8 cellular contexts compared by ENCODE assay signal in the genomic region with DNA sequence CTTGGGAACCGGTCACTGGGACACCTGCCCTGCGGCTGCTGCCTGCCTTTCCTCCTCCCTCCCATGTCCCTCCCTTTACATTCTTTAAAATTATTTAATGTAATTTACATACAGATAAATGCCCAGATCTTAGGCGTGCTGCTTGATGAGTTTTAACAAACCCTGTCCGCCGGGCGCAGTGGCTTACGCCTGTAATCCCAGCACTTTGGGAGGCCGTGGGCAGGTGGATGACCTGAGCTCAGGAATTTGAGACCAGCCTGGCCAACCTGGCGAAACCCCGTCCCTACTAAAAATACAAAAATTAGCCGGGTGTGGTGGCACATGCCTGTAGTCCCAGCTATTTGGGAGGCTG. TPM values are rescaled to one million over a fixed set of nuclear protein-coding genes. Genes with fewer than 3 reads are reported as not detected.
A peak's percentile ranks its signal among the peaks of the same experiment; 100 is the strongest.
DNase-seq lines count a peak whose midpoint lies in the region; ATAC-seq and TF ChIP-seq lines count a peak whose summit lies in the region.
"Not testable (repeated sequence)": the region's sequence is repeated elsewhere in the genome, so short reads cannot be mapped to it uniquely, and the experiment has no call there.

No MANE protein-coding gene starts in this region.

- not testable (repeated sequence) for H3K9me3 ChIP-seq in BLaER1 treated with 17β-estradiol and CSF1 and Interleukin-3, amounts not matched to agents 10 nM and 100 nM (replicated peaks in 1 of 11); HUES64 (ENCODE audit: insufficient read depth, low read depth, low read length); right lobe of liver; ovary; thoracic aorta

- H3K9me3 Mint-ChIP-seq in T-helper 1 cell treated with Interleukin-12 subunit alpha and Interleukin-12 subunit beta and Interleukin-4 antibody, amounts not matched to agents 30 μg/mL and 1 μg/mL, for 36 hours; activated naive CD8-positive, alpha-beta T cell treated with anti-CD3 and anti-CD28 coated beads, Interleukin-2, amount 10 ng/mL, durations not matched to agents 7 days and 5 days; endothelial cell (ENCODE audit: unreplicated experiment): not testable (repeated sequence)

- TF ChIP-seq CTCF in endothelial cell (IDR thresholded peaks at IDR 0.05; ENCODE audit: unreplicated experiment), result peak; percentile 44
- not testable (repeated sequence) for TF ChIP-seq CTCF in right lobe of liver (IDR thresholded peaks at IDR 0.05); ovary (IDR thresholded peaks at IDR 0.05); thoracic aorta (IDR thresholded peaks at IDR 0.05)

- peak overlapping the region; percentile 85 to 99 (median 92); a peak in 16 of 20 replicates for H3K4me3 ChIP-seq in BLaER1 treated with 17β-estradiol and CSF1 and Interleukin-3, amounts not matched to agents 10 nM and 100 nM
- H3K4me3 ChIP-seq in HUES64 (ENCODE audit: low read length) (peak overlapping the region; percentile 80; the same call in 1 of the 2 replicates), right lobe of liver (peak overlapping the region in 2 of 3 donors; percentile 85 to 98), ovary (peak overlapping the region; percentile 82), thoracic aorta (peak overlapping the region; percentile 92)

- H3K4me1 Mint-ChIP-seq in T-helper 1 cell treated with Interleukin-12 subunit alpha and Interleukin-12 subunit beta and Interleukin-4 antibody, amounts not matched to agents 30 μg/mL and 1 μg/mL, for 36 hours (ENCODE audit: low read depth), result peaks cover 32% of the 10 kb centered on the region
- peaks cover 23% of the 10 kb centered on the region for H3K4me1 Mint-ChIP-seq in activated naive CD8-positive, alpha-beta T cell treated with anti-CD3 and anti-CD28 coated beads, Interleukin-2, amount 10 ng/mL, durations not matched to agents 7 days and 5 days
- not testable (repeated sequence) for H3K4me1 Mint-ChIP-seq in endothelial cell (ENCODE audit: unreplicated experiment)

- H3K27me3 Mint-ChIP-seq in T-helper 1 cell treated with Interleukin-12 subunit alpha and Interleukin-12 subunit beta and Interleukin-4 antibody, amounts not matched to agents 30 μg/mL and 1 μg/mL, for 36 hours (ENCODE audit: low read depth); activated naive CD8-positive, alpha-beta T cell treated with anti-CD3 and anti-CD28 coated beads, Interleukin-2, amount 10 ng/mL, durations not matched to agents 7 days and 5 days; endothelial cell (ENCODE audit: unreplicated experiment): not testable (repeated sequence)

- peak overlapping the region in 8 of 11 experiments; percentile 5 to 92 (median 85); a peak in 8 of 22 replicates for H3K4me2 ChIP-seq in BLaER1 treated with 17β-estradiol and CSF1 and Interleukin-3, amounts not matched to agents 10 nM and 100 nM

- not testable (repeated sequence) for ATAC-seq in activated naive CD8-positive, alpha-beta T cell treated with anti-CD3 and anti-CD28 coated beads, Interleukin-2, amount 10 ng/mL, durations not matched to agents 7 days and 5 days (ENCODE audit: low read depth); right lobe of liver; thoracic aorta (ENCODE audit: insufficient number of reproducible peaks, low FRiP score, low read depth)

- not testable (repeated sequence) for DNase-seq in activated naive CD8-positive, alpha-beta T cell treated with anti-CD3 and anti-CD28 coated beads, Interleukin-2, amount 10 ng/mL, durations not matched to agents 7 days and 5 days; endothelial cell (ENCODE audit: low spot score); right lobe of liver; ovary; thoracic aorta (ENCODE audit: low spot score)

- H3K36me3 ChIP-seq in BLaER1 treated with 17β-estradiol and CSF1 and Interleukin-3, amounts not matched to agents 10 nM and 100 nM, result peaks cover 32 to 39% (median 36%) of the 10 kb centered on the region in 11 experiments
- H3K36me3 ChIP-seq in HUES64 (ENCODE audit: insufficient read depth, low read length) (peaks cover 33% of the 10 kb centered on the region), right lobe of liver (peaks cover 0 to 17% (median 3%) of the 10 kb centered on the region in 4 donors)
- not testable (repeated sequence) for H3K36me3 ChIP-seq in ovary, thoracic aorta

- not testable (repeated sequence) for H3K27me3 ChIP-seq in BLaER1 treated with 17β-estradiol and CSF1 and Interleukin-3, amounts not matched to agents 10 nM and 100 nM; HUES64 (ENCODE audit: insufficient read depth, low read length); right lobe of liver; ovary; thoracic aorta (replicated peaks; ENCODE audit: insufficient read depth)

- not testable (repeated sequence) for H3K27ac ChIP-seq in BLaER1 treated with 17β-estradiol and CSF1 and Interleukin-3, amounts not matched to agents 10 nM and 100 nM; HUES64 (ENCODE audit: low read depth, low read length); right lobe of liver; ovary; thoracic aorta

- peaks cover 9 to 23% (median 15%) of the 10 kb centered on the region in 10 experiments for H3K4me1 ChIP-seq in BLaER1 treated with 17β-estradiol and CSF1 and Interleukin-3, amounts not matched to agents 10 nM and 100 nM
- H3K4me1 ChIP-seq in HUES64 (ENCODE audit: insufficient read depth, low read length), result peaks cover 12% of the 10 kb centered on the region
- H3K4me1 ChIP-seq in right lobe of liver; ovary (ENCODE audit: insufficient read depth); thoracic aorta (ENCODE audit: control insufficient read depth in 1 of 2, low read depth in 2 of 2): not testable (repeated sequence)

- intact Hi-C loops in right lobe of liver (cut with DNase I), result not testable (repeated sequence)
- intact Hi-C loops in ovary (cut with DNase I), result loop anchor here in 2 of 4 donors (5.0 to 10.0 kb wide), 3 partner anchors 313 to 390 kb away; partner anchors contain the start of gene MXD1 (in 1 of the 2)

- H4K20me1 ChIP-seq in BLaER1 treated with 17β-estradiol and CSF1 and Interleukin-3, amounts not matched to agents 10 nM and 100 nM, result peaks cover 0 to 10% (median 5%) of the 10 kb centered on the region in 11 experiments; a peak in 5 of 22 replicates

- peak overlapping the region; percentile 90 for H3K4me3 Mint-ChIP-seq in T-helper 1 cell treated with Interleukin-12 subunit alpha and Interleukin-12 subunit beta and Interleukin-4 antibody, amounts not matched to agents 30 μg/mL and 1 μg/mL, for 36 hours
- peak overlapping the region; percentile 87 for H3K4me3 Mint-ChIP-seq in activated naive CD8-positive, alpha-beta T cell treated with anti-CD3 and anti-CD28 coated beads, Interleukin-2, amount 10 ng/mL, durations not matched to agents 7 days and 5 days
- not testable (repeated sequence) for H3K4me3 Mint-ChIP-seq in endothelial cell (ENCODE audit: unreplicated experiment)

- H3K9ac ChIP-seq in BLaER1 treated with 17β-estradiol and CSF1 and Interleukin-3, amounts not matched to agents 10 nM and 100 nM, result peak overlapping the region in 6 of 11 experiments; percentile 89 to 96 (median 94); a peak in 9 of 22 replicates
- H3K9ac ChIP-seq in HUES64 (ENCODE audit: low read depth, low read length), result not testable (repeated sequence)

- not testable (repeated sequence) for TF ChIP-seq POLR2A in right lobe of liver (IDR thresholded peaks at IDR 0.05); ovary (IDR thresholded peaks at IDR 0.05)

- peaks cover 23% of the 10 kb centered on the region for H3K36me3 Mint-ChIP-seq in T-helper 1 cell treated with Interleukin-12 subunit alpha and Interleukin-12 subunit beta and Interleukin-4 antibody, amounts not matched to agents 30 μg/mL and 1 μg/mL, for 36 hours (ENCODE audit: low read depth)
- peaks cover 15% of the 10 kb centered on the region for H3K36me3 Mint-ChIP-seq in activated naive CD8-positive, alpha-beta T cell treated with anti-CD3 and anti-CD28 coated beads, Interleukin-2, amount 10 ng/mL, durations not matched to agents 7 days and 5 days
- H3K36me3 Mint-ChIP-seq in endothelial cell (ENCODE audit: low read depth, unreplicated experiment), result not testable (repeated sequence)

- TF ChIP-seq EP300 in ovary (IDR thresholded peaks at IDR 0.05), result not testable (repeated sequence)

- POLR2A ChIA-PET in activated naive CD8-positive, alpha-beta T cell treated with anti-CD3 and anti-CD28 coated beads, Interleukin-2, amount 10 ng/mL, durations not matched to agents 7 days and 5 days (lab: Charles Lee), result interaction anchor here (0.7 to 3.1 kb wide), 4 partner anchors 9 to 390 kb away, joined by 3 to 14 read pairs (median 8); partner anchors contain the start of genes PCYOX1 and SNRPG

- H3K27ac Mint-ChIP-seq in T-helper 1 cell treated with Interleukin-12 subunit alpha and Interleukin-12 subunit beta and Interleukin-4 antibody, amounts not matched to agents 30 μg/mL and 1 μg/mL, for 36 hours, result peak overlapping the region; percentile 55
- H3K27ac Mint-ChIP-seq in activated naive CD8-positive, alpha-beta T cell treated with anti-CD3 and anti-CD28 coated beads, Interleukin-2, amount 10 ng/mL, durations not matched to agents 7 days and 5 days, result peak overlapping the region; percentile 81
- H3K27ac Mint-ChIP-seq in endothelial cell (ENCODE audit: unreplicated experiment), result not testable (repeated sequence)

- WGBS in HUES64, result 67% methylated on average over 11 of the region's 11 CpGs
- 21% methylated on average over 10 of the region's 11 CpGs for WGBS in right lobe of liver (ENCODE audit: insufficient coverage, low coverage, low lambda C conversion rate, missing lambda C conversion rate)
- WGBS in ovary, 3 donors, result 32 to 36% (median 36%) methylated on average over 11 of the region's 11 CpGs

RNA-seq across cellular contexts. Expression of gene FAM136A, which starts 0.3 kb away (rescaled TPM):
- 91.7 TPM for polyA plus RNA-seq in HUES64 (2013, experiment 1 of 2)
- 78.6 TPM for polyA plus RNA-seq in HUES64 (2013, experiment 2 of 2)
- total RNA-seq in activated naive CD8-positive, alpha-beta T cell treated with anti-CD3 and anti-CD28 coated beads, Interleukin-2, amount 10 ng/mL, durations not matched to agents 7 days and 5 days, result 10 to 100 TPM; 34.8 to 36.3 TPM
- total RNA-seq in endothelial cell (ENCODE audit: unreplicated experiment) (37.9 TPM), right lobe of liver (10 to 100 TPM; 18.6 to 31.6 (median 21.1) TPM), ovary (10 to 100 TPM; 10.4 to 23.1 (median 17.2) TPM), thoracic aorta (10 to 100 TPM; 15.0 to 20.5 TPM)
- polyA plus RNA-seq in ovary, result 10 to 100 TPM; 15.6 to 34.5 TPM

RNA-seq across cellular contexts. Expression of gene SNRPG, which starts 8.6 kb away (rescaled TPM):
- polyA plus RNA-seq in HUES64 (2013, experiment 1 of 2), result 224 TPM
- polyA plus RNA-seq in HUES64 (2013, experiment 2 of 2), result 264 TPM
- 100 to 1,000 TPM; 233 to 255 TPM for total RNA-seq in activated naive CD8-positive, alpha-beta T cell treated with anti-CD3 and anti-CD28 coated beads, Interleukin-2, amount 10 ng/mL, durations not matched to agents 7 days and 5 days
- total RNA-seq in endothelial cell (ENCODE audit: unreplicated experiment) (176 TPM), right lobe of liver (10 to 100 TPM; 38.7 to 96.6 (median 60.8) TPM), ovary (100 to 1,000 TPM in 5 of 7 donors, 10 to 100 TPM in 2; 86.7 to 117 (median 107) TPM), thoracic aorta (100 to 1,000 TPM in 1 of 2 donors, 10 to 100 TPM in 1; 71.6 to 114 TPM)
- 10 to 100 TPM; 94.8 to 98.3 TPM for polyA plus RNA-seq in ovary

RNA-seq across cellular contexts. Expression of gene PCYOX1, which starts 44.2 kb away (rescaled TPM):
- polyA plus RNA-seq in HUES64 (2013, experiment 1 of 2), result 23.7 TPM
- 26.3 TPM for polyA plus RNA-seq in HUES64 (2013, experiment 2 of 2)
- total RNA-seq in activated naive CD8-positive, alpha-beta T cell treated with anti-CD3 and anti-CD28 coated beads, Interleukin-2, amount 10 ng/mL, durations not matched to agents 7 days and 5 days, result 10 to 100 TPM; 20.3 to 24.2 TPM
- total RNA-seq in endothelial cell (ENCODE audit: unreplicated experiment), result 52.2 TPM
- total RNA-seq in right lobe of liver, result 100 to 1,000 TPM in 3 of 6 experiments, 10 to 100 TPM in 3; 38.8 to 186 (median 92.5) TPM
- total RNA-seq in ovary, result 10 to 100 TPM; 39.8 to 88.7 (median 71.3) TPM
- 100 to 1,000 TPM in 1 of 2 donors, 10 to 100 TPM in 1; 27.4 to 124 TPM for polyA plus RNA-seq in ovary
- 10 to 100 TPM; 54.7 to 61.5 TPM for total RNA-seq in thoracic aorta

RNA-seq across cellular contexts. Expression of gene TIA1, which starts 53.7 kb away (rescaled TPM):
- polyA plus RNA-seq in HUES64 (2013, experiment 1 of 2), result 91.3 TPM
- 99.4 TPM for polyA plus RNA-seq in HUES64 (2013, experiment 2 of 2)
- 100 to 1,000 TPM; 160 TPM for total RNA-seq in activated naive CD8-positive, alpha-beta T cell treated with anti-CD3 and anti-CD28 coated beads, Interleukin-2, amount 10 ng/mL, durations not matched to agents 7 days and 5 days
- total RNA-seq in endothelial cell (ENCODE audit: unreplicated experiment) (200 TPM), right lobe of liver (10 to 100 TPM; 27.5 to 44.2 (median 35.8) TPM), ovary (100 to 1,000 TPM in 6 of 7 donors, 10 to 100 TPM in 1; 99.6 to 143 (median 134) TPM), thoracic aorta (100 to 1,000 TPM in 1 of 2 donors, 10 to 100 TPM in 1; 56.7 to 127 TPM)
- 10 to 100 TPM; 89.0 to 98.1 TPM for polyA plus RNA-seq in ovary
